In the genomic region with DNA sequence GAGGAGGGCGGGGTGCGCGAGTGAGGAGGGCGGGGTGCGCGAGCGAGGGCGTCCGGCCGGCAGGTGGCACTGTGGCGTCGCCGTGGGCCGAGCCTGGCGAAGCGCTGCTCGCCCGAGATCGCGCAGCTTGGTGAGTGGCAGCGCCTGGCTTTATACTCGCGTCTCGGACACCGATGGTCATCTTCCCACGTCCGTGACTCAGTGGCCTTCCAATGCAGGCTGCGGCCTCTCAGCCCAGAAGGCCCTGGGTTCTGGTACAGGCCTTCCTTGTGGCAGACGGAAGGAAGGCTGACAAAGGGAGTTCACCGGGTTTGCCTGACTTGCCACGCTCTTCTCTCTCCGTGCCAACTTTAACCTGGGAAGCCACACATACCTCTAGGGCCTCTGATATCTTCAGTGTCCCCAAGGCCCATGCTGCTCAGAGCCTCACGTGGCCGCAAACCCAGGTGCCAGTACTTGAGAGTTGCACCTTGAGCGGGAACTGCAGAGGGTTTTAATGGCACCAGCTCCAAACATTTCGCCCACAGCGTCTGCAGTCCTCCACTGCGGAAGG, we compare ENCODE assay signal across 8 cellular contexts.
DNase-seq lines count a peak whose midpoint lies in the region; ATAC-seq and TF ChIP-seq lines count a peak whose summit lies in the region.

No MANE protein-coding gene starts in this region.

- TF ChIP-seq CTCF in osteoblast (IDR thresholded peaks at IDR 0.05; ENCODE audit: extremely low read depth, low read depth, low read length): peak; percentile 40

- H2AFZ ChIP-seq in osteoblast (ENCODE audit: low read length): peak overlapping the region; percentile 99

- peaks cover 23% of the 10 kb centered on the region for H3K4me1 Mint-ChIP-seq in activated naive CD4-positive, alpha-beta T cell treated with anti-CD3 and anti-CD28 coated beads, Interleukin-2, amount 10 ng/mL, durations not matched to agents 7 days and 5 days

- no peaks in the 10 kb centered on the region for H4K20me1 ChIP-seq in osteoblast (ENCODE audit: insufficient read depth, low read length)

- H3K4me1 ChIP-seq in SJSA1 (replicated peaks): peaks cover 8% of the 10 kb centered on the region
- H3K4me1 ChIP-seq in osteoblast (ENCODE audit: insufficient read depth, low read length): peaks cover 5% of the 10 kb centered on the region

- no peaks in the 10 kb centered on the region for H3K36me3 Mint-ChIP-seq in activated naive CD4-positive, alpha-beta T cell treated with anti-CD3 and anti-CD28 coated beads, Interleukin-2, amount 10 ng/mL, durations not matched to agents 7 days and 5 days

- peak overlapping the region; percentile 90 for H3K27ac Mint-ChIP-seq in activated naive CD4-positive, alpha-beta T cell treated with anti-CD3 and anti-CD28 coated beads, Interleukin-2, amount 10 ng/mL, durations not matched to agents 7 days and 5 days

- H3K9me3 ChIP-seq in SJSA1 (replicated peaks): 0 out of 2 replicates have a peak, but pooled peaks cover 2% of the 10 kb centered on the region
- H3K9me3 ChIP-seq in osteoblast (ENCODE audit: low read depth, low read length): no peaks in the 10 kb centered on the region

- peaks cover 29% of the 10 kb centered on the region for H3K27me3 Mint-ChIP-seq in activated naive CD4-positive, alpha-beta T cell treated with anti-CD3 and anti-CD28 coated beads, Interleukin-2, amount 10 ng/mL, durations not matched to agents 7 days and 5 days

- H3K9me3 Mint-ChIP-seq in activated naive CD4-positive, alpha-beta T cell treated with anti-CD3 and anti-CD28 coated beads, Interleukin-2, amount 10 ng/mL, durations not matched to agents 7 days and 5 days: no peaks in the 10 kb centered on the region

- DNase-seq in AG20443 (ENCODE audit: low spot score): peak; percentile 91
- peak; percentile 62 to 73 for DNase-seq in SJSA1 (ENCODE audit: low read depth in 1 of 2, low spot score in 2 of 2)
- peak; percentile 84 for DNase-seq in activated naive CD4-positive, alpha-beta T cell treated with anti-CD3 and anti-CD28 coated beads, Interleukin-2, amount 10 ng/mL, durations not matched to agents 7 days and 5 days
- DNase-seq in globus pallidus (ENCODE audit: low spot score): peak; percentile 75
- DNase-seq in osteoblast (ENCODE audit: insufficient read length, low spot score, missing footprints): peak; percentile 97

- H3K79me2 ChIP-seq in osteoblast (ENCODE audit: insufficient read depth, low read length): no peaks in the 10 kb centered on the region

- peak overlapping the region; percentile 44 for H3K4me3 ChIP-seq in SJSA1
- peak overlapping the region; percentile 64 for H3K4me3 ChIP-seq in osteoblast (ENCODE audit: insufficient read depth, low read length)

- CTCF ChIA-PET in activated naive CD4-positive, alpha-beta T cell treated with anti-CD3 and anti-CD28 coated beads, Interleukin-2, amount 10 ng/mL, durations not matched to agents 7 days and 5 days (lab: Charles Lee): interaction anchor here (1.2 to 4.7 kb wide), 4 partner anchors 183 to 940 kb away, joined by 3 to 63 read pairs (median 4); no protein-coding TSS in a partner anchor

- H3K4me3 Mint-ChIP-seq in activated naive CD4-positive, alpha-beta T cell treated with anti-CD3 and anti-CD28 coated beads, Interleukin-2, amount 10 ng/mL, durations not matched to agents 7 days and 5 days: peak overlapping the region; percentile 79

- H3K36me3 ChIP-seq in SJSA1: no peaks in the 10 kb centered on the region
- no peaks in the 10 kb centered on the region for H3K36me3 ChIP-seq in osteoblast (ENCODE audit: insufficient read depth, low read length)

- ATAC-seq in GM18907 (IDR thresholded peaks at IDR 0.05; ENCODE audit: unreplicated experiment): peak; percentile 91
- peak; percentile 93 for ATAC-seq in HG03175 (IDR thresholded peaks at IDR 0.05; ENCODE audit: unreplicated experiment)

- H3K27ac ChIP-seq in SJSA1 (no peak overlapping the region), osteoblast (ENCODE audit: low read depth, low read length) (no peak overlapping the region), temporal lobe (ENCODE audit: low read depth, low read length) (peak overlapping the region; percentile 23)

- H3K27me3 ChIP-seq in SJSA1 (replicated peaks) (0 out of 2 replicates have a peak, but pooled peaks cover 9% of the 10 kb centered on the region), osteoblast (ENCODE audit: insufficient read depth, low read length) (peaks cover 4% of the 10 kb centered on the region)

- H3K4me2 ChIP-seq in osteoblast (ENCODE audit: insufficient read depth, low read length): peak overlapping the region; percentile 87
